ENCODE assay signal across 8 cellular contexts in genomic region chr13:106263801-106264200, GRCh38.
"Had no signal": no experiment of that assay in that cellular context is flagged by ENCODE, and none has a peak within 500 bp of the region (broad histone marks: within the 10 kb centered on the region; RNA-seq: fewer than 3 reads in every experiment).

No MANE protein-coding gene starts in this region.

- H2AFZ ChIP-seq: GM23248 had no signal

- FAIRE-seq: H1, K562 had no signal

- H3K4me3 ChIP-seq: GM23248, K562 had no signal

- DNase-seq: GM23248, H7, HCEC 1CT, IMR-90, KG1 had no signal

- H3K9ac ChIP-seq: GM23248 had no signal

- ATAC-seq: K562 had no signal

- H3K27ac ChIP-seq: GM23248, HL-60 had no signal
